In genomic region chr10:116006508-116006907, GRCh38 we compare ENCODE assay signal across 8 cellular contexts.
"Had no signal": no experiment of that assay in that cellular context is flagged by ENCODE, and none has a peak within 500 bp of the region (broad histone marks: within the 10 kb centered on the region; RNA-seq: fewer than 3 reads in every experiment).

No MANE protein-coding gene starts in this region.

- DNase-seq: IMR-90, KBM-7, KG1 had no signal

- FAIRE-seq: HepG2, HTR-8/SVneo, K562 had no signal

- H3K4me2 ChIP-seq: KMS-11 had no signal

- H3K9ac ChIP-seq: KMS-11 had no signal

- H3K4me3 ChIP-seq: K562 had no signal

- ATAC-seq: HepG2, K562 had no signal

- H3K27ac ChIP-seq: HL-60, KMS-11 had no signal
